ENCODE assay signal across 1 cellular context in genomic region chr11:33920838-33921613, GRCh38.
TF ChIP-seq lines count a peak whose summit lies in the region.

No MANE protein-coding gene starts in this region.

TF ChIP-seq in GM12878, 131 proteins besides CTCF, POLR2A, EP300 and RAD21 (continued from another document and continues in another):
- peak; percentile 64 for TF ChIP-seq PKNOX1 (IDR thresholded peaks at IDR 0.05)
- TF ChIP-seq CBFB (IDR thresholded peaks at IDR 0.05; ENCODE audit: low read depth), result peak; percentile 96
- TF ChIP-seq CEBPB (IDR thresholded peaks at IDR 0.05; ENCODE audit: borderline replicate concordance in 1 of 2, low read depth in 2 of 2, low read length in 2 of 2), result peak in 1 of 2 experiments; percentile 67; a peak in 2 of 4 replicates
- no peak for TF ChIP-seq HDGF (IDR thresholded peaks at IDR 0.05)
- TF ChIP-seq IRF5 (IDR thresholded peaks at IDR 0.05; ENCODE audit: borderline replicate concordance), result no peak
- TF ChIP-seq BHLHE40 (IDR thresholded peaks at IDR 0.05; ENCODE audit: borderline replicate concordance in 1 of 2, low read depth in 2 of 2, low read length in 1 of 2), result peak; percentile 83 to 87
- TF ChIP-seq ZNF592 (IDR thresholded peaks at IDR 0.05), result no peak
- TF ChIP-seq ZBTB4 (CRISPR knock-in tag; IDR thresholded peaks at IDR 0.05), result no peak
- TF ChIP-seq EGR1 (IDR thresholded peaks at IDR 0.05; ENCODE audit: borderline replicate concordance in 1 of 2, low read depth in 2 of 2, low read length in 2 of 2), result peak in 1 of 2 experiments; percentile 75; a peak in 2 of 3 replicates
- peak; percentile 100 for TF ChIP-seq RUNX3 (IDR thresholded peaks at IDR 0.05; ENCODE audit: low read length)
- peak; percentile 68 for TF ChIP-seq SPI1 (IDR thresholded peaks at IDR 0.05; ENCODE audit: borderline replicate concordance, insufficient read depth, low read depth, low read length)
- no peak for TF ChIP-seq USF1 (IDR thresholded peaks at IDR 0.05; ENCODE audit: borderline replicate concordance, extremely low read length, insufficient read depth, low read depth, low read length)
- TF ChIP-seq KLF5 (IDR thresholded peaks at IDR 0.05; ENCODE audit: partially characterized antibody), result no peak
- peak; percentile 45 for TF ChIP-seq PBX3 (IDR thresholded peaks at IDR 0.05; ENCODE audit: insufficient replicate concordance, low read depth, low read length)
- no peak for TF ChIP-seq KAT2A (conservative IDR thresholded peaks at IDR 0.05; ENCODE audit: control insufficient read depth, low read depth, low read length)
- peak; percentile 80 for TF ChIP-seq CREB1 (IDR thresholded peaks at IDR 0.05; ENCODE audit: low read depth)
- TF ChIP-seq GABPA (IDR thresholded peaks at IDR 0.05; ENCODE audit: low read depth), result peak; percentile 49; the same call in 1 of the 2 replicates
- TF ChIP-seq ETV6 (conservative IDR thresholded peaks at IDR 0.05 in 1 of 2, IDR thresholded peaks at IDR 0.05 in 1 of 2; ENCODE audit: borderline replicate concordance in 1 of 2, low read depth in 1 of 2), result peak in 1 of 2 experiments; percentile 95; a peak in 2 of 4 replicates
- TF ChIP-seq MYC (IDR thresholded peaks at IDR 0.05; ENCODE audit: insufficient read depth, insufficient read length, insufficient replicate concordance, low read length, severe bottlenecking), result no peak
- TF ChIP-seq TCF7 (IDR thresholded peaks at IDR 0.05; ENCODE audit: borderline replicate concordance), result peak; percentile 45; the same call in 1 of the 2 replicates
- TF ChIP-seq ATF7 (IDR thresholded peaks at IDR 0.05; ENCODE audit: low read depth), result peak; percentile 63
- TF ChIP-seq NR2F1 (conservative IDR thresholded peaks at IDR 0.05), result no peak
- no peak for TF ChIP-seq HCFC1 (IDR thresholded peaks at IDR 0.05; ENCODE audit: low read length)
- TF ChIP-seq STAT3 (IDR thresholded peaks at IDR 0.05; ENCODE audit: low read depth, low read length), result 0 out of 2 replicates have a peak, but pooled peaks have one; percentile 67
- TF ChIP-seq SUZ12 (IDR thresholded peaks at IDR 0.05; ENCODE audit: unreplicated experiment), result no peak
- no peak for TF ChIP-seq YBX1 (IDR thresholded peaks at IDR 0.05)
- TF ChIP-seq EZH2 (IDR thresholded peaks at IDR 0.05; ENCODE audit: borderline replicate concordance, control insufficient read depth, low read depth, low read length), result 0 out of 2 replicates have a peak, but pooled peaks have one; percentile 60
- TF ChIP-seq FOXM1 (IDR thresholded peaks at IDR 0.05; ENCODE audit: low read depth, low read length), result peak; percentile 97
- TF ChIP-seq PRDM15 (CRISPR knock-in tag; IDR thresholded peaks at IDR 0.05), result no peak
- peak; percentile 89 for TF ChIP-seq JUNB (IDR thresholded peaks at IDR 0.05)
- TF ChIP-seq WRNIP1 (IDR thresholded peaks at IDR 0.05; ENCODE audit: borderline replicate concordance, low read depth, low read length), result no peak
- TF ChIP-seq PAX5 (IDR thresholded peaks at IDR 0.05; ENCODE audit: borderline replicate concordance, low read depth, low read length), result peak; percentile 92
- peak; percentile 88 for TF ChIP-seq MEF2A (IDR thresholded peaks at IDR 0.05; ENCODE audit: insufficient read depth, low read depth, low read length)
- no peak for TF ChIP-seq REST (IDR thresholded peaks at IDR 0.05; ENCODE audit: low read depth, low read length)
- no peak for TF ChIP-seq NFXL1 (IDR thresholded peaks at IDR 0.05; ENCODE audit: borderline replicate concordance)
- peak; percentile 21; the same call in 1 of the 2 replicates for TF ChIP-seq BMI1 (IDR thresholded peaks at IDR 0.05; ENCODE audit: borderline replicate concordance)
- no peak for TF ChIP-seq SUPT20H (IDR thresholded peaks at IDR 0.05; ENCODE audit: borderline replicate concordance, control insufficient read depth, low read depth, low read length)
